Comparison of ENCODE assay signal across 9 cellular contexts in the genomic region with DNA sequence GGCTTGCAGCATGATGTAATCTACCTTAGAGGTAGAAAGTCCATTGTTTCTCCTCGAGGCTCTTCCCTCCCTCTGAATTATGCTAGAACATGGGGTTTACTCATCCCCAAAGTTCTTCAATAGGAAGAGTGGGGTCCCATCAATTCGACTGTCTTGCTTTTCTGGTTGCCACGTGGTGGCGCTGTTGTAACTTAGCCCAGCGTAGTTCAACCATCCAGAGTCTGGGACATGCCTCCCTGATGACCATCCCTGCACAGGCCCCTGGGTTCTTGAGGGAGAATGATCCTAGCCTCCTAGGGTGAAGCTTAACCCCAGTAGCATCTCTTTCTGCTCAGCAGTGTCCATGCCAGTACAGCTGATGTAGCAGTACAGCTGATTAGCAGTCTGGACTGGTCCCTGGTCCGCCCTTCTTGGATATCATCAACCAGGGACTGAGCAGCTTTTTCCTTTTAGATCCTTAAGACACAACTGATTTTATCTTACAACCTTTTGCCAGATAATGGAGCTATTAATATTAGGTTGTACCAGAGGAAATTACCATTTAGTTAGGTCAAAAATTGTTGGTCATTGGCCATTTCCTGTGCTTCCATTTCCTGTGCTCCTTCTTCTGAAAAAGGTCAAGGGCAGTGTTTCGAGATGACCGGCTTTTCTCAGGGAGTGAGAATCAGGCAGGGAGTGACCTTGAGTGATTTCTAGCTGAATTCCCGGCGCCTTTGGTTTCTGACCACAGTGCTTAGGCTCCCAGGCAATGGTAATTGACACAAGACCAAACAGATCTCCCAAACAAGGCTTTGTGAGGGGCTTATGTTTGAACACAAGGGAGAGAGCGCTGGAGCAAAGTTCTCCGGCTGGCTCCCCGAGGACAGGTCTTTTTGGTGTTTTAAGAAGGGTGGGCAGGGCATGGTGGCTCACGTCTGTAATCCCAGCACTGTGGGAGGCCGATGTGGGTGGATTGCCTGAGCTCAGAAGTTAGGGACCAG.
DNase-seq lines count a peak whose midpoint lies in the region; ATAC-seq and TF ChIP-seq lines count a peak whose summit lies in the region.
"Had no signal": no experiment of that assay in that cellular context is flagged by ENCODE, and none has a peak within 500 bp of the region (broad histone marks: within the 10 kb centered on the region; RNA-seq: fewer than 3 reads in every experiment).

No MANE protein-coding gene starts in this region.

- WGBS in tibial nerve, 2 donors, result 43 to 44% methylated on average over 15 of the region's 15 CpGs

- TF ChIP-seq CTCF in right atrium auricular region (IDR thresholded peaks at IDR 0.05) (peak; percentile 43 to 84), tibial nerve (IDR thresholded peaks at IDR 0.05) (peak; percentile 45 to 77 (median 47))

- H3K27me3 ChIP-seq in right atrium auricular region (no peaks in the 10 kb centered on the region), tibial nerve (no peaks in the 10 kb centered on the region)

- peak in 1 of 2 donors; percentile 30 for TF ChIP-seq EP300 in tibial nerve (IDR thresholded peaks at IDR 0.05)

- ATAC-seq in HG02588 (IDR thresholded peaks at IDR 0.05; ENCODE audit: unreplicated experiment), result no peak

- H3K27ac ChIP-seq in right atrium auricular region (peak overlapping the region; percentile 33 to 74), tibial nerve (peak overlapping the region; percentile 39 to 75 (median 56))
- H3K27ac ChIP-seq: C4-2B had no signal

- H3K4me1 ChIP-seq in right atrium auricular region, result peaks cover 0 to 32% of the 10 kb centered on the region in 2 donors
- peaks cover 0 to 22% (median 13%) of the 10 kb centered on the region in 4 donors for H3K4me1 ChIP-seq in tibial nerve

- H3K4me3 ChIP-seq in right atrium auricular region, result no peak overlapping the region
- H3K4me3 ChIP-seq in tibial nerve, result no peak overlapping the region

- H3K36me3 ChIP-seq in right atrium auricular region (peaks cover 5% of the 10 kb centered on the region), tibial nerve (no peaks in the 10 kb centered on the region)

- H3K9me3 ChIP-seq in right atrium auricular region (no peaks in the 10 kb centered on the region), tibial nerve (no peaks in the 10 kb centered on the region)

- DNase-seq in NCI-H748 (lab: John Stamatoyannopoulos, UW; ENCODE audit: unreplicated experiment) (peak; percentile 39), NCI-H748 treated with DMSO at 0.1 percent for 48 hours (lab: John Stamatoyannopoulos, UW) (no peak), SW480 (ENCODE audit: low spot score) (peak; percentile 19), right atrium auricular region (ENCODE audit: low spot score) (no peak), tibial nerve (ENCODE audit: low spot score in 2 of 2) (peak; percentile 53 to 59), putamen (ENCODE audit: low spot score) (no peak), D341Med (ENCODE audit: low spot score) (no peak)

- TF ChIP-seq POLR2A in tibial nerve (IDR thresholded peaks at IDR 0.05), result no peak

Comparison
In these comparisons a context has a peak if more than half of its experiments do, and no peak if none do; other contexts are left out.
1. DNase-seq: peak in NCI-H748 (single experiment), SW480 (single experiment) and tibial nerve (2 of 2); none in NCI-H748 treated with DMSO at 0.1 percent for 48 hours (single experiment), right atrium auricular region (single experiment), putamen (single experiment) and D341Med (single experiment).